Comparison of ENCODE assay signal across 6 cellular contexts in genomic region chr1:248775496-248775895, GRCh38.
"Had no signal": no experiment of that assay in that cellular context is flagged by ENCODE, and none has a peak within 500 bp of the region (broad histone marks: within the 10 kb centered on the region; RNA-seq: fewer than 3 reads in every experiment).

No MANE protein-coding gene starts in this region.

- FAIRE-seq: G401.6, GM12878, GM12892, GM19239 had no signal

- DNase-seq: GDM1, GF-D8 had no signal

- H3K4me3 ChIP-seq: GM12878 had no signal
